ENCODE assay signal across 24 cellular contexts in the genomic region with DNA sequence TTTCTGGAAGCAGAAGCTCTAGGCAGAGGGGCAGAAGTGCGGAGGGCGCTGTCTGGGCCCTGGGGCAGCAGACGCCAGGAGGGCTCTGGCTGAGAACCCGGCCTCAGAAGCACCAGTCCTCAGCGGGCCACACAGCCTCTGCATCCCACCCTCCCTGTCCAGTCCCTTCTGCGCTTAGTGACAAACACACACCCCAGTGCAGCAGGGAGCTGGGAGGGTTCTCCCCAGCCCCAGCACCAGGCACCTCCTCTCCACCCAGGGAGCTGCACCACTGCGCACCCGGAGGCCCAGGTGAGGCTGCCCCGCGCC. TPM values are rescaled to one million over a fixed set of nuclear protein-coding genes. Genes with fewer than 3 reads are reported as not detected.
A peak's percentile ranks its signal among the peaks of the same experiment; 100 is the strongest.
DNase-seq lines count a peak whose midpoint lies in the region; ATAC-seq, FAIRE-seq and TF ChIP-seq lines count a peak whose summit lies in the region.
"Had no signal": no experiment of that assay in that cellular context is flagged by ENCODE, and none has a peak within 500 bp of the region (broad histone marks: within the 10 kb centered on the region; RNA-seq: fewer than 3 reads in every experiment).

No MANE protein-coding gene starts in this region.

- ATAC-seq in activated naive CD8-positive, alpha-beta T cell treated with anti-CD3 and anti-CD28 coated beads, Interleukin-2, amount 50 U/mL, for 24 hours: no peak
- ATAC-seq in HG02763 (IDR thresholded peaks at IDR 0.05; ENCODE audit: unreplicated experiment): no peak
- no peak for ATAC-seq in mucosa of descending colon
- no peak for ATAC-seq in GM19463 (IDR thresholded peaks at IDR 0.05; ENCODE audit: unreplicated experiment)
- ATAC-seq: CD8-positive, alpha-beta T cell; esophagus mucosa; left lung; Panc1 had no signal

- FAIRE-seq in GM12891 (lab: Jason Lieb, UNC): no peak

- H3K4me3 ChIP-seq in sigmoid colon: no peak overlapping the region
- H3K4me3 ChIP-seq in mucosa of descending colon: no peak overlapping the region
- H3K4me3 ChIP-seq: left lung, tibial nerve had no signal

- no peak for TF ChIP-seq POLR2A in GM12891 (IDR thresholded peaks at IDR 0.05; ENCODE audit: low read depth, low read length)
- TF ChIP-seq POLR2A in sigmoid colon (IDR thresholded peaks at IDR 0.05): no peak

- no peaks in the 10 kb centered on the region for H3K36me3 Mint-ChIP-seq in activated naive CD8-positive, alpha-beta T cell treated with anti-CD3 and anti-CD28 coated beads for 36 hours
- H3K36me3 Mint-ChIP-seq in activated naive CD8-positive, alpha-beta T cell treated with anti-CD3 and anti-CD28 coated beads, Interleukin-2, amount 50 U/mL, for 24 hours (ENCODE audit: low read depth): no peaks in the 10 kb centered on the region
- no peaks in the 10 kb centered on the region for H3K36me3 Mint-ChIP-seq in activated CD4-positive, alpha-beta memory T cell treated with anti-CD3 and anti-CD28 coated beads, Interleukin-2, amount 10 ng/mL, durations not matched to agents 7 days and 5 days (ENCODE audit: low read depth)

- no peak overlapping the region for H3K4me3 Mint-ChIP-seq in activated naive CD8-positive, alpha-beta T cell treated with anti-CD3 and anti-CD28 coated beads for 36 hours
- H3K4me3 Mint-ChIP-seq in activated naive CD8-positive, alpha-beta T cell treated with anti-CD3 and anti-CD28 coated beads, Interleukin-2, amount 50 U/mL, for 24 hours: no peak overlapping the region
- H3K4me3 Mint-ChIP-seq in activated CD4-positive, alpha-beta memory T cell treated with anti-CD3 and anti-CD28 coated beads, Interleukin-2, amount 10 ng/mL, durations not matched to agents 7 days and 5 days: no peak overlapping the region
- H3K4me3 Mint-ChIP-seq: CD8-positive, alpha-beta T cell had no signal

- H3K4me1 ChIP-seq in sigmoid colon: peaks cover 0 to 18% (median 10%) of the 10 kb centered on the region in 4 donors
- H3K4me1 ChIP-seq in mucosa of descending colon (ENCODE audit: low read depth): no peaks in the 10 kb centered on the region

- no peaks in the 10 kb centered on the region for H3K9me3 Mint-ChIP-seq in activated naive CD8-positive, alpha-beta T cell treated with anti-CD3 and anti-CD28 coated beads for 36 hours
- no peaks in the 10 kb centered on the region for H3K9me3 Mint-ChIP-seq in activated naive CD8-positive, alpha-beta T cell treated with anti-CD3 and anti-CD28 coated beads, Interleukin-2, amount 50 U/mL, for 24 hours
- no peaks in the 10 kb centered on the region for H3K9me3 Mint-ChIP-seq in activated CD4-positive, alpha-beta memory T cell treated with anti-CD3 and anti-CD28 coated beads, Interleukin-2, amount 10 ng/mL, durations not matched to agents 7 days and 5 days
- H3K9me3 Mint-ChIP-seq: CD8-positive, alpha-beta T cell had no signal

- DNase-seq in activated naive CD8-positive, alpha-beta T cell treated with anti-CD3 and anti-CD28 coated beads for 36 hours: peak; percentile 0
- no peak for DNase-seq in activated naive CD8-positive, alpha-beta T cell treated with anti-CD3 and anti-CD28 coated beads, Interleukin-2, amount 50 U/mL, for 24 hours
- DNase-seq in GM12891 (ENCODE audit: insufficient read length, low spot score) (peak; percentile 9), sigmoid colon (peak; percentile 49), mucosa of descending colon (no peak)
- DNase-seq in activated CD4-positive, alpha-beta memory T cell treated with anti-CD3 and anti-CD28 coated beads, Interleukin-2, amount 10 ng/mL, durations not matched to agents 7 days and 5 days: peak; percentile 15
- DNase-seq: amygdala; brain microvascular endothelial cell; cerebellar nuclear complex; dermis blood vessel endothelial cell; DMS153; mesendoderm; NCI-H748 treated with DMSO at 0.1 percent for 48 hours; SHP77; stimulated activated CD4-positive, alpha-beta T cell treated with anti-CD3 and anti-CD28 coated beads, Interleukin-4, amount 100 ng/mL, for 24 hours had no signal

- WGBS in sigmoid colon, 2 donors: 91 to 95% methylated on average over 10 of the region's 10 CpGs

- H3K27me3 Mint-ChIP-seq in activated naive CD8-positive, alpha-beta T cell treated with anti-CD3 and anti-CD28 coated beads for 36 hours: no peaks in the 10 kb centered on the region
- H3K27me3 Mint-ChIP-seq in activated naive CD8-positive, alpha-beta T cell treated with anti-CD3 and anti-CD28 coated beads, Interleukin-2, amount 50 U/mL, for 24 hours: no peaks in the 10 kb centered on the region
- H3K27me3 Mint-ChIP-seq in activated CD4-positive, alpha-beta memory T cell treated with anti-CD3 and anti-CD28 coated beads, Interleukin-2, amount 10 ng/mL, durations not matched to agents 7 days and 5 days: no peaks in the 10 kb centered on the region
- H3K27me3 Mint-ChIP-seq: progenitor cell of endocrine pancreas had no signal

- POLR2A ChIA-PET in activated CD4-positive, alpha-beta memory T cell treated with anti-CD3 and anti-CD28 coated beads, Interleukin-2, amount 10 ng/mL, durations not matched to agents 7 days and 5 days (lab: Charles Lee): interaction anchor here (0.6 to 2.1 kb wide), 2 partner anchors 10 to 164 kb away, joined by 3 to 11 read pairs; a partner anchor contains a TSS

- no peak overlapping the region for H3K27ac ChIP-seq in sigmoid colon
- H3K27ac ChIP-seq: brain microvascular endothelial cell, left lung, neutrophil, tibial nerve had no signal

- H3K27ac Mint-ChIP-seq in activated naive CD8-positive, alpha-beta T cell treated with anti-CD3 and anti-CD28 coated beads for 36 hours: no peak overlapping the region
- H3K27ac Mint-ChIP-seq in activated naive CD8-positive, alpha-beta T cell treated with anti-CD3 and anti-CD28 coated beads, Interleukin-2, amount 50 U/mL, for 24 hours: no peak overlapping the region
- no peak overlapping the region for H3K27ac Mint-ChIP-seq in activated CD4-positive, alpha-beta memory T cell treated with anti-CD3 and anti-CD28 coated beads, Interleukin-2, amount 10 ng/mL, durations not matched to agents 7 days and 5 days
- H3K27ac Mint-ChIP-seq: CD8-positive, alpha-beta T cell; progenitor cell of endocrine pancreas had no signal

- intact Hi-C loops in sigmoid colon (cut with DNase I): no loop called here
- intact Hi-C loops in mucosa of descending colon (cut with DNase I, micrococcal nuclease): no loop called here

- H3K4me1 Mint-ChIP-seq in activated naive CD8-positive, alpha-beta T cell treated with anti-CD3 and anti-CD28 coated beads for 36 hours: peaks cover under 1% of the 10 kb centered on the region
- H3K4me1 Mint-ChIP-seq in activated naive CD8-positive, alpha-beta T cell treated with anti-CD3 and anti-CD28 coated beads, Interleukin-2, amount 50 U/mL, for 24 hours: no peaks in the 10 kb centered on the region
- no peaks in the 10 kb centered on the region for H3K4me1 Mint-ChIP-seq in activated CD4-positive, alpha-beta memory T cell treated with anti-CD3 and anti-CD28 coated beads, Interleukin-2, amount 10 ng/mL, durations not matched to agents 7 days and 5 days

- no peaks in the 10 kb centered on the region for H3K9me3 ChIP-seq in sigmoid colon
- H3K9me3 ChIP-seq in mucosa of descending colon: no peaks in the 10 kb centered on the region
- H3K9me3 ChIP-seq: left lung, neutrophil, tibial nerve had no signal

- H3K36me3 ChIP-seq in sigmoid colon: peaks cover 17 to 84% (median 51%) of the 10 kb centered on the region in 4 donors
- H3K36me3 ChIP-seq in mucosa of descending colon (ENCODE audit: low read depth): peaks cover 3% of the 10 kb centered on the region

- no peaks in the 10 kb centered on the region for H3K27me3 ChIP-seq in sigmoid colon
- H3K27me3 ChIP-seq: brain microvascular endothelial cell, left lung, neutrophil, tibial nerve had no signal

- CTCF ChIA-PET in activated CD4-positive, alpha-beta memory T cell treated with anti-CD3 and anti-CD28 coated beads, Interleukin-2, amount 10 ng/mL, durations not matched to agents 7 days and 5 days (lab: Charles Lee): no interaction called here

- TF ChIP-seq EP300 in sigmoid colon (IDR thresholded peaks at IDR 0.05): no peak

- no peak for TF ChIP-seq CTCF in sigmoid colon (IDR thresholded peaks at IDR 0.05)
- TF ChIP-seq CTCF in mucosa of descending colon (IDR thresholded peaks at IDR 0.05): no peak

TF ChIP-seq in GM12891, 5 proteins besides CTCF, POLR2A, EP300 and RAD21:
- TF ChIP-seq POU2F2 (IDR thresholded peaks at IDR 0.05; ENCODE audit: low read depth, low read length) (no peak), PAX5 (IDR thresholded peaks at IDR 0.05; ENCODE audit: insufficient read depth, low read length, severe bottlenecking) (no peak), TAF1 (IDR thresholded peaks at IDR 0.05; ENCODE audit: low read depth, low read length) (no peak), POLR2AphosphoS5 (IDR thresholded peaks at IDR 0.05; ENCODE audit: low read depth, low read length) (no peak), SPI1 (IDR thresholded peaks at IDR 0.05; ENCODE audit: low read depth, low read length) (no peak)

RNA-seq across cellular contexts. Expression of a gene that starts 8.8 kb away (rescaled TPM):
- total RNA-seq in activated naive CD8-positive, alpha-beta T cell treated with anti-CD3 and anti-CD28 coated beads for 36 hours: 10 to 100 TPM; 23.6 to 23.7 TPM
- polyA plus RNA-seq in GM12891 (2012; ENCODE audit: low read depth, missing spikeins): 10.4 TPM
- total RNA-seq in activated CD4-positive, alpha-beta memory T cell treated with anti-CD3 and anti-CD28 coated beads, Interleukin-2, amount 10 ng/mL, durations not matched to agents 7 days and 5 days: 10 to 100 TPM; 27.1 to 27.4 TPM
- 10 to 100 TPM; 12.1 to 18.5 (median 16.4) TPM for total RNA-seq in sigmoid colon
- polyA plus RNA-seq in sigmoid colon: 1 to 10 TPM; 3.2 to 7.7 (median 6.0) TPM
- 10 to 100 TPM in 2 of 3 donors, 1 to 10 TPM in 1; 9.9 to 13.7 (median 11.4) TPM for total RNA-seq in mucosa of descending colon

RNA-seq across cellular contexts. Expression of a gene that starts 8.8 kb away (rescaled TPM):
- 1 to 10 TPM in 1 of 2 experiments, under 1 TPM in 1; 0.92 to 1.0 TPM for total RNA-seq in activated naive CD8-positive, alpha-beta T cell treated with anti-CD3 and anti-CD28 coated beads for 36 hours
- 0.40 TPM for polyA plus RNA-seq in GM12891 (2012; ENCODE audit: low read depth, missing spikeins)
- total RNA-seq in activated CD4-positive, alpha-beta memory T cell treated with anti-CD3 and anti-CD28 coated beads, Interleukin-2, amount 10 ng/mL, durations not matched to agents 7 days and 5 days: 1 to 10 TPM; 3.3 to 4.0 TPM
- total RNA-seq in sigmoid colon (1 to 10 TPM; 1.8 to 9.4 (median 2.6) TPM), mucosa of descending colon (1 to 10 TPM; 1.4 to 4.6 (median 1.4) TPM)
- polyA plus RNA-seq in sigmoid colon: 1 to 10 TPM in 1 of 3 donors, under 1 TPM in 1, not detected in 1; 0.60 to 1.1 TPM

RNA-seq across cellular contexts. Expression of a gene that starts 11.2 kb away (rescaled TPM):
- total RNA-seq in activated naive CD8-positive, alpha-beta T cell treated with anti-CD3 and anti-CD28 coated beads for 36 hours: 1 to 10 TPM in 1 of 2 experiments, under 1 TPM in 1; 0.78 to 1.2 TPM
- polyA plus RNA-seq in GM12891 (2012; ENCODE audit: low read depth, missing spikeins): 14.1 TPM
- 10 to 100 TPM; 26.9 to 29.6 TPM for total RNA-seq in activated CD4-positive, alpha-beta memory T cell treated with anti-CD3 and anti-CD28 coated beads, Interleukin-2, amount 10 ng/mL, durations not matched to agents 7 days and 5 days
- total RNA-seq in sigmoid colon (10 to 100 TPM; 36.4 to 62.0 (median 38.7) TPM), mucosa of descending colon (10 to 100 TPM; 46.6 to 59.6 (median 52.6) TPM)
- 10 to 100 TPM; 25.0 to 32.8 (median 27.6) TPM for polyA plus RNA-seq in sigmoid colon

Comparison
In these comparisons a context has a peak if more than half of its experiments do, and no peak if none do; other contexts are left out.
1. DNase-seq: peak in activated naive CD8-positive, alpha-beta T cell treated with anti-CD3 and anti-CD28 coated beads for 36 hours (single experiment), GM12891 (single experiment), activated CD4-positive, alpha-beta memory T cell treated with anti-CD3 and anti-CD28 coated beads, Interleukin-2, amount 10 ng/mL, durations not matched to agents 7 days and 5 days (single experiment) and sigmoid colon (single experiment); none in activated naive CD8-positive, alpha-beta T cell treated with anti-CD3 and anti-CD28 coated beads, Interleukin-2, amount 50 U/mL, for 24 hours (single experiment) and mucosa of descending colon (0 of 3).
2. RNA of a gene that starts 11.2 kb away (total RNA-seq): 46.6 to 59.6 TPM in mucosa of descending colon, 36.4 to 62.0 TPM in sigmoid colon and 26.9 to 29.6 TPM in activated CD4-positive, alpha-beta memory T cell treated with anti-CD3 and anti-CD28 coated beads, Interleukin-2, amount 10 ng/mL, durations not matched to agents 7 days and 5 days; 0.78 to 1.2 TPM in activated naive CD8-positive, alpha-beta T cell treated with anti-CD3 and anti-CD28 coated beads for 36 hours; every median in the first group is over 10 times any median in the second.